In the genomic region with DNA sequence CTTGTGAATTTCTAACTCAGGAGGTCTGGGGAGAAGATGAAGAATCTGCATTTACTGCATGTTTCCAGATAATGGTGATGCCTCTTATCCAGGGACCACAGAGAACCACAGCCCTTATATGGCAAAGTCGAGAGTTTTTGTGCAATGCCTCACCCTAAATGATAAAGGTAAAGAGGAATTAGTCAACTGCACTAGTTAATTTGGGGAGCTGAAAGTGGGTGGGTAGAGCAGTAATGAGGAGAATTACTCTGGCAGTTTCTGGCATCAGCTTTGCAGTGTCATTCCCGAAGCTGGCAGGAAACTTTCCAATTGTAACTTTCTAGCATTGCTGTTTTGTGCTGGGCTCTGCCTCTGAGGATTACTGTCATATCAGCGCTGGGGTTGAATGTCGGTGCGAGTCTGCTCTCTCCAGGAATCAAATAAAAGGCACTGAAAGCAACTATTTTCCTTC, we compare ENCODE assay signal across 24 cellular contexts. TPM values are rescaled to one million over a fixed set of nuclear protein-coding genes. Genes with fewer than 3 reads are reported as not detected.
DNase-seq lines count a peak whose midpoint lies in the region; ATAC-seq, FAIRE-seq and TF ChIP-seq lines count a peak whose summit lies in the region.
"Had no signal": no experiment of that assay in that cellular context is flagged by ENCODE, and none has a peak within 500 bp of the region (broad histone marks: within the 10 kb centered on the region; RNA-seq: fewer than 3 reads in every experiment).

No MANE protein-coding gene starts in this region.

- WGBS in esophagus muscularis mucosa = 45% methylated on average over 5 of the region's 5 CpGs
- 60 to 69% methylated on average over 5 of the region's 5 CpGs for WGBS in sigmoid colon, 2 donors

- H3K27ac ChIP-seq in GM23338 (ENCODE audit: low read depth) (peak overlapping the region; percentile 8), PC-9 (0 out of 2 replicates have a peak overlapping the region, but pooled peaks have one; percentile 85), esophagus muscularis mucosa (replicated peaks in 1 of 4) (peak overlapping the region; percentile 38 to 84 (median 84)), sigmoid colon (peak overlapping the region; percentile 44 to 85 (median 68)), coronary artery (no peak overlapping the region)
- H3K27ac ChIP-seq: HL-60, neutrophil, vagina had no signal

- no peaks in the 10 kb centered on the region for H3K9me3 ChIP-seq in PC-9 (ENCODE audit: insufficient read depth, low read depth)
- H3K9me3 ChIP-seq in esophagus muscularis mucosa = no peaks in the 10 kb centered on the region
- no peaks in the 10 kb centered on the region for H3K9me3 ChIP-seq in sigmoid colon
- H3K9me3 ChIP-seq: neutrophil, vagina had no signal

- H4K20me1 ChIP-seq in GM23338 (replicated peaks; ENCODE audit: insufficient read depth) (no peaks in the 10 kb centered on the region), PC-9 (ENCODE audit: insufficient read depth) (no peaks in the 10 kb centered on the region)

- TF ChIP-seq POLR2A in esophagus muscularis mucosa (IDR thresholded peaks at IDR 0.05; ENCODE audit: low read depth) (no peak), sigmoid colon (IDR thresholded peaks at IDR 0.05) (no peak)

- peak overlapping the region; percentile 24 for H3K27ac Mint-ChIP-seq in GM23338
- H3K27ac Mint-ChIP-seq: activated CD4-positive, alpha-beta T cell treated with anti-CD3 and anti-CD28 coated beads for 36 hours; activated naive CD8-positive, alpha-beta T cell treated with anti-CD3 and anti-CD28 coated beads, Interleukin-2, amount 50 U/mL, for 24 hours; activated T-cell treated with anti-CD3 and anti-CD28 coated beads, Interleukin-2, amount 50 U/mL, for 24 hours; CD14-positive monocyte had no signal

- H3K27me3 Mint-ChIP-seq in GM23338 (ENCODE audit: insufficient read depth, low read depth, poor library complexity) = peaks cover 7% of the 10 kb centered on the region
- H3K27me3 Mint-ChIP-seq: activated CD4-positive, alpha-beta T cell treated with anti-CD3 and anti-CD28 coated beads for 36 hours; activated T-cell treated with anti-CD3 and anti-CD28 coated beads, Interleukin-2, amount 50 U/mL, for 24 hours had no signal

- H3F3A ChIP-seq in GM23338 (replicated peaks; ENCODE audit: low read depth) (no peaks in the 10 kb centered on the region), PC-9 (ENCODE audit: insufficient read depth, low read depth) (peaks cover 15% of the 10 kb centered on the region; the same call in 1 of the 2 replicates)

- CTCF ChIA-PET in PC-9 (lab: Charles Lee) = no interaction called here

- H3K4me1 ChIP-seq in GM23338 (ENCODE audit: insufficient read depth) = peaks cover 64% of the 10 kb centered on the region
- H3K4me1 ChIP-seq in PC-9 (replicated peaks; ENCODE audit: insufficient read depth) = peaks cover 45% of the 10 kb centered on the region
- peaks cover 52 to 97% (median 87%) of the 10 kb centered on the region in 4 donors for H3K4me1 ChIP-seq in esophagus muscularis mucosa
- H3K4me1 ChIP-seq in sigmoid colon = peaks cover 0 to 77% (median 56%) of the 10 kb centered on the region in 4 donors

- TF ChIP-seq EP300 in esophagus muscularis mucosa (IDR thresholded peaks at IDR 0.05) = no peak
- no peak for TF ChIP-seq EP300 in sigmoid colon (IDR thresholded peaks at IDR 0.05)

- TF ChIP-seq CTCF in GM23338 (conservative IDR thresholded peaks at IDR 0.05; ENCODE audit: low read depth in 2 of 2) = no peak
- TF ChIP-seq CTCF in PC-9 (conservative IDR thresholded peaks at IDR 0.05) = no peak
- TF ChIP-seq CTCF in esophagus muscularis mucosa (IDR thresholded peaks at IDR 0.05) = no peak
- no peak for TF ChIP-seq CTCF in sigmoid colon (IDR thresholded peaks at IDR 0.05)
- no peak for TF ChIP-seq CTCF in coronary artery (IDR thresholded peaks at IDR 0.05)

- peaks cover 67% of the 10 kb centered on the region for H3K4me1 Mint-ChIP-seq in GM23338
- H3K4me1 Mint-ChIP-seq: activated CD4-positive, alpha-beta T cell treated with anti-CD3 and anti-CD28 coated beads for 36 hours; activated naive CD8-positive, alpha-beta T cell treated with anti-CD3 and anti-CD28 coated beads, Interleukin-2, amount 50 U/mL, for 24 hours; CD14-positive monocyte had no signal

- no peaks in the 10 kb centered on the region; the same call in 2 of the 3 replicates for H3K9me3 Mint-ChIP-seq in GM23338
- H3K9me3 Mint-ChIP-seq: activated naive CD8-positive, alpha-beta T cell treated with anti-CD3 and anti-CD28 coated beads, Interleukin-2, amount 50 U/mL, for 24 hours; activated T-cell treated with anti-CD3 and anti-CD28 coated beads, Interleukin-2, amount 50 U/mL, for 24 hours had no signal

- DNase-seq in GM23338 (ENCODE audit: low spot score) (no peak), PC-9 (no peak), esophagus muscularis mucosa (ENCODE audit: extremely low spot score) (no peak), sigmoid colon (no peak), HTR-8/SVneo (ENCODE audit: insufficient read length, low spot score) (no peak), coronary artery (ENCODE audit: low spot score) (no peak), NCI-H526 treated with DMSO at 0.1 percent for 48 hours (lab: John Stamatoyannopoulos, UW) (no peak)
- DNase-seq: activated CD4-positive, alpha-beta T cell treated with anti-CD3 and anti-CD28 coated beads for 36 hours; activated gamma-delta T cell treated with Interleukin-2 at 50 U/mL for 16 hours; activated naive CD8-positive, alpha-beta T cell treated with anti-CD3 and anti-CD28 coated beads, Interleukin-2, amount 50 U/mL, for 24 hours; activated T-cell treated with anti-CD3 and anti-CD28 coated beads, Interleukin-2, amount 50 U/mL, for 24 hours; IMR-90; islet precursor cell; NCI-H2029 treated with DMSO at 0.1 percent for 48 hours; OCI-M1; SHP77 had no signal

- H3K9me2 ChIP-seq in GM23338 (ENCODE audit: insufficient read depth) (peaks cover 3% of the 10 kb centered on the region; the same call in 1 of the 2 replicates), PC-9 (ENCODE audit: insufficient read depth) (no peaks in the 10 kb centered on the region)

- intact Hi-C loops in PC-9 (cut with micrococcal nuclease; ENCODE audit: unreplicated experiment) = no loop called here
- intact Hi-C loops in esophagus muscularis mucosa (cut with DNase I) = no loop called here
- intact Hi-C loops in sigmoid colon (cut with DNase I) = no loop called here

- no peak overlapping the region for H3K4me3 Mint-ChIP-seq in GM23338
- H3K4me3 Mint-ChIP-seq: activated CD4-positive, alpha-beta T cell treated with anti-CD3 and anti-CD28 coated beads for 36 hours; activated naive CD8-positive, alpha-beta T cell treated with anti-CD3 and anti-CD28 coated beads, Interleukin-2, amount 50 U/mL, for 24 hours; activated T-cell treated with anti-CD3 and anti-CD28 coated beads, Interleukin-2, amount 50 U/mL, for 24 hours; CD14-positive monocyte had no signal

- no peak overlapping the region for H2AFZ ChIP-seq in GM23338
- H2AFZ ChIP-seq in PC-9 = no peak overlapping the region

- peaks cover 8% of the 10 kb centered on the region; the same call in 2 of the 3 replicates for H3K36me3 Mint-ChIP-seq in GM23338 (ENCODE audit: low read depth)
- H3K36me3 Mint-ChIP-seq: CD14-positive monocyte had no signal

- peak overlapping the region; percentile 49; the same call in 1 of the 2 replicates for H3K4me2 ChIP-seq in GM23338
- H3K4me2 ChIP-seq in PC-9 = no peak overlapping the region

- no peak for ATAC-seq in GM23338
- ATAC-seq: activated CD4-positive, alpha-beta T cell treated with anti-CD3 and anti-CD28 coated beads for 36 hours; activated naive CD8-positive, alpha-beta T cell treated with anti-CD3 and anti-CD28 coated beads, Interleukin-2, amount 50 U/mL, for 24 hours; HCT116 had no signal

- no TSS peak for BruUV-seq in PC-9 (replicated peaks; lab: Mats Ljungman, UMichigan)

- no peak overlapping the region for H3K4me3 ChIP-seq in GM23338
- no peak overlapping the region for H3K4me3 ChIP-seq in PC-9
- no peak overlapping the region for H3K4me3 ChIP-seq in esophagus muscularis mucosa
- no peak overlapping the region for H3K4me3 ChIP-seq in sigmoid colon
- H3K4me3 ChIP-seq in coronary artery = no peak overlapping the region
- H3K4me3 ChIP-seq: lung, vagina had no signal

- H3K27me3 ChIP-seq in GM23338 (ENCODE audit: insufficient read depth) = no peaks in the 10 kb centered on the region
- H3K27me3 ChIP-seq in PC-9 (ENCODE audit: insufficient read depth, low read depth) = no peaks in the 10 kb centered on the region
- no peaks in the 10 kb centered on the region for H3K27me3 ChIP-seq in esophagus muscularis mucosa
- H3K27me3 ChIP-seq in sigmoid colon = no peaks in the 10 kb centered on the region
- H3K27me3 ChIP-seq: vagina had no signal

- H3K36me3 ChIP-seq in GM23338 (ENCODE audit: insufficient read depth) (no peaks in the 10 kb centered on the region), PC-9 (ENCODE audit: low read depth) (no peaks in the 10 kb centered on the region), esophagus muscularis mucosa (no peaks in the 10 kb centered on the region), sigmoid colon (no peaks in the 10 kb centered on the region)
- H3K36me3 ChIP-seq: neutrophil, vagina had no signal

- no peak for FAIRE-seq in HTR-8/SVneo (lab: Jason Lieb, UNC)
- FAIRE-seq: colon, GM12892 had no signal

- POLR2A ChIA-PET in PC-9 (lab: Charles Lee; ENCODE audit: unreplicated experiment) = no interaction called here

- H3K79me2 ChIP-seq in GM23338 (replicated peaks; ENCODE audit: insufficient read depth) (peaks cover 87% of the 10 kb centered on the region), PC-9 (ENCODE audit: low read depth) (peaks cover 78% of the 10 kb centered on the region)

TF ChIP-seq in GM23338, 12 proteins besides CTCF, POLR2A, EP300 and RAD21 (continues in another document):
- no peak for TF ChIP-seq JUNB (IDR thresholded peaks at IDR 0.05; ENCODE audit: unreplicated experiment)

RNA-seq across cellular contexts. Expression of a gene that starts 10.3 kb away (rescaled TPM):
- total RNA-seq in GM23338 (2014; rRNA removed; shearing (Covaris generic)) = 42.9 and 44.4 TPM in 2 replicates
- polyA plus RNA-seq in GM23338 (2016; fragmentation: Nextera tagmentation; extraction: Ambion mirVana) = 26.0 and 26.8 TPM in 2 replicates
- total RNA-seq in PC-9 (2021) = 22.6 and 23.6 TPM in 2 replicates
- total RNA-seq in esophagus muscularis mucosa = 10 to 100 TPM; 24.0 to 41.1 (median 24.5) TPM
- 10 to 100 TPM; 13.0 to 18.5 (median 13.2) TPM for total RNA-seq in sigmoid colon
- 10 to 100 TPM; 46.9 to 69.1 (median 58.9) TPM for polyA plus RNA-seq in sigmoid colon

Comparison
In these comparisons a context has a peak if more than half of its experiments do, and no peak if none do; other contexts are left out.
1. H3K27ac ChIP-seq: peak in GM23338 (single experiment), PC-9 (single experiment), esophagus muscularis mucosa (4 of 4) and sigmoid colon (4 of 4); none in coronary artery (0 of 2).